1 cellular context compared by ENCODE assay signal in the genomic region with DNA sequence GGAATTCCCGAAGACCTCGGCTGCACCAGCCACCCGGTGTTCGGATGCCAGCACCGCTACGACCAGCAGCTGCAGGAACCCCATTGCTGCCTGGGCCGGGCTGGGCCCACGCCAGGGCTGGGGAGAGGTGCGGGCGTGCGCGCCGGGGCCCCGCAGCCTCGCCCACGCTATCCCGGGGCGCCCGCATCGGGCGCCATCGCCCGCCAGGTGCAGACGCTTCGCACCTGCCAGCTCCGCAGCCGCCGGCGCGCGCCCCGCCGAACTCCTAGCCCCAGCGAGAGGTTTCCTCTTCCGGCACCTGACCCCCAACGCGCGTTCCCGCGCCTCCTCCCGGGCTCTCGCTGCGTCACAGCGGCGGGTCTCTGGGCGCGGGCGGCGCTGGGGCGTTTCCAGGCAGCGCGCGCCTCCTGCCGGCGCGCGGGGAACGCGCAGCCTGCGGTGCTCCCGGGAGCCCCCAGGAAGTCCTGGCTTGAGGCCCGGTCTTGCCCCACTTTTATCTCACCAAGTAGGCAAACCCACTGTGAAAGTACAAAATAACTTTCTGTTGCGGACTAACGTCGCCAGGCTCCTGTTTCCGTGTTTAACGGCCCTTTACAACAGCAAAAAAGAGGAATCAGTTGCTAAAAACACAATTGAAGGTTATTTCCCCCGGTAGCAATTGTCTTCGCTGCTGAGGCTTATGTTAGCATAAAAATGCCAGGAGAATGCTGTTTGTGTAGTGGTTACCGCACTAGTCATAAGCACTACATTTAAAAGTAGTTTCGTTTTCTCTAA.
A peak's percentile ranks its signal among the peaks of the same experiment; 100 is the strongest.
TF ChIP-seq lines count a peak whose summit lies in the region.

A gene with protein sequence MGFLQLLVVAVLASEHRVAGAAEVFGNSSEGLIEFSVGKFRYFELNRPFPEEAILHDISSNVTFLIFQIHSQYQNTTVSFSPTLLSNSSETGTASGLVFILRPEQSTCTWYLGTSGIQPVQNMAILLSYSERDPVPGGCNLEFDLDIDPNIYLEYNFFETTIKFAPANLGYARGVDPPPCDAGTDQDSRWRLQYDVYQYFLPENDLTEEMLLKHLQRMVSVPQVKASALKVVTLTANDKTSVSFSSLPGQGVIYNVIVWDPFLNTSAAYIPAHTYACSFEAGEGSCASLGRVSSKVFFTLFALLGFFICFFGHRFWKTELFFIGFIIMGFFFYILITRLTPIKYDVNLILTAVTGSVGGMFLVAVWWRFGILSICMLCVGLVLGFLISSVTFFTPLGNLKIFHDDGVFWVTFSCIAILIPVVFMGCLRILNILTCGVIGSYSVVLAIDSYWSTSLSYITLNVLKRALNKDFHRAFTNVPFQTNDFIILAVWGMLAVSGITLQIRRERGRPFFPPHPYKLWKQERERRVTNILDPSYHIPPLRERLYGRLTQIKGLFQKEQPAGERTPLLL (minus strand): TSS at position 300 of the 774 bp plus-strand sequence. CDS start 216 bp downstream, at position 84.

TF ChIP-seq in K562, 482 proteins besides CTCF, POLR2A, EP300 and RAD21 (continued from another document and continues in another):
- TF ChIP-seq, protein P1, sequence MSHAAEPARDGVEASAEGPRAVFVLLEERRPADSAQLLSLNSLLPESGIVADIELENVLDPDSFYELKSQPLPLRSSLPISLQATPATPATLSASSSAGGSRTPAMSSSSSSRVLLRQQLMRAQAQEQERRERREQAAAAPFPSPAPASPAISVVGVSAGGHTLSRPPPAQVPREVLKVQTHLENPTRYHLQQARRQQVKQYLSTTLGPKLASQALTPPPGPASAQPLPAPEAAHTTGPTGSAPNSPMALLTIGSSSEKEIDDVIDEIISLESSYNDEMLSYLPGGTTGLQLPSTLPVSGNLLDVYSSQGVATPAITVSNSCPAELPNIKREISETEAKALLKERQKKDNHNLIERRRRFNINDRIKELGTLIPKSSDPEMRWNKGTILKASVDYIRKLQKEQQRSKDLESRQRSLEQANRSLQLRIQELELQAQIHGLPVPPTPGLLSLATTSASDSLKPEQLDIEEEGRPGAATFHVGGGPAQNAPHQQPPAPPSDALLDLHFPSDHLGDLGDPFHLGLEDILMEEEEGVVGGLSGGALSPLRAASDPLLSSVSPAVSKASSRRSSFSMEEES (CRISPR knock-in tag; IDR thresholded peaks at IDR 0.05) = no peak
- TF ChIP-seq, protein P2, sequence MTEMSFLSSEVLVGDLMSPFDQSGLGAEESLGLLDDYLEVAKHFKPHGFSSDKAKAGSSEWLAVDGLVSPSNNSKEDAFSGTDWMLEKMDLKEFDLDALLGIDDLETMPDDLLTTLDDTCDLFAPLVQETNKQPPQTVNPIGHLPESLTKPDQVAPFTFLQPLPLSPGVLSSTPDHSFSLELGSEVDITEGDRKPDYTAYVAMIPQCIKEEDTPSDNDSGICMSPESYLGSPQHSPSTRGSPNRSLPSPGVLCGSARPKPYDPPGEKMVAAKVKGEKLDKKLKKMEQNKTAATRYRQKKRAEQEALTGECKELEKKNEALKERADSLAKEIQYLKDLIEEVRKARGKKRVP (CRISPR knock-in tag; IDR thresholded peaks at IDR 0.05) = no peak
- TF ChIP-seq, protein P3, sequence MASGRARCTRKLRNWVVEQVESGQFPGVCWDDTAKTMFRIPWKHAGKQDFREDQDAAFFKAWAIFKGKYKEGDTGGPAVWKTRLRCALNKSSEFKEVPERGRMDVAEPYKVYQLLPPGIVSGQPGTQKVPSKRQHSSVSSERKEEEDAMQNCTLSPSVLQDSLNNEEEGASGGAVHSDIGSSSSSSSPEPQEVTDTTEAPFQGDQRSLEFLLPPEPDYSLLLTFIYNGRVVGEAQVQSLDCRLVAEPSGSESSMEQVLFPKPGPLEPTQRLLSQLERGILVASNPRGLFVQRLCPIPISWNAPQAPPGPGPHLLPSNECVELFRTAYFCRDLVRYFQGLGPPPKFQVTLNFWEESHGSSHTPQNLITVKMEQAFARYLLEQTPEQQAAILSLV (tag; IDR thresholded peaks at IDR 0.05) = no peak
- no peak for TF ChIP-seq ZNF23 (CRISPR knock-in tag; IDR thresholded peaks at IDR 0.05)
- TF ChIP-seq, protein P4, sequence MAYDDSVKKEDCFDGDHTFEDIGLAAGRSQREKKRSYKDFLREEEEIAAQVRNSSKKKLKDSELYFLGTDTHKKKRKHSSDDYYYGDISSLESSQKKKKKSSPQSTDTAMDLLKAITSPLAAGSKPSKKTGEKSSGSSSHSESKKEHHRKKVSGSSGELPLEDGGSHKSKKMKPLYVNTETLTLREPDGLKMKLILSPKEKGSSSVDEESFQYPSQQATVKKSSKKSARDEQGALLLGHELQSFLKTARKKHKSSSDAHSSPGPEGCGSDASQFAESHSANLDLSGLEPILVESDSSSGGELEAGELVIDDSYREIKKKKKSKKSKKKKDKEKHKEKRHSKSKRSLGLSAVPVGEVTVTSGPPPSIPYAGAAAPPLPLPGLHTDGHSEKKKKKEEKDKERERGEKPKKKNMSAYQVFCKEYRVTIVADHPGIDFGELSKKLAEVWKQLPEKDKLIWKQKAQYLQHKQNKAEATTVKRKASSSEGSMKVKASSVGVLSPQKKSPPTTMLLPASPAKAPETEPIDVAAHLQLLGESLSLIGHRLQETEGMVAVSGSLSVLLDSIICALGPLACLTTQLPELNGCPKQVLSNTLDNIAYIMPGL (CRISPR knock-in tag; IDR thresholded peaks at IDR 0.05) = peak; percentile 31; the same call in 1 of the 2 replicates
- TF ChIP-seq, protein P5, sequence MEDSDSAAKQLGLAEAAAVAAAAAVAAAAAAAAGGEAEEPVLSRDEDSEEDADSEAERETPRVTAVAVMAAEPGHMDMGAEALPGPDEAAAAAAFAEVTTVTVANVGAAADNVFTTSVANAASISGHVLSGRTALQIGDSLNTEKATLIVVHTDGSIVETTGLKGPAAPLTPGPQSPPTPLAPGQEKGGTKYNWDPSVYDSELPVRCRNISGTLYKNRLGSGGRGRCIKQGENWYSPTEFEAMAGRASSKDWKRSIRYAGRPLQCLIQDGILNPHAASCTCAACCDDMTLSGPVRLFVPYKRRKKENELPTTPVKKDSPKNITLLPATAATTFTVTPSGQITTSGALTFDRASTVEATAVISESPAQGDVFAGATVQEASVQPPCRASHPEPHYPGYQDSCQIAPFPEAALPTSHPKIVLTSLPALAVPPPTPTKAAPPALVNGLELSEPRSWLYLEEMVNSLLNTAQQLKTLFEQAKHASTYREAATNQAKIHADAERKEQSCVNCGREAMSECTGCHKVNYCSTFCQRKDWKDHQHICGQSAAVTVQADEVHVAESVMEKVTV (CRISPR knock-in tag; IDR thresholded peaks at IDR 0.05) = peak; percentile 89
- peak; percentile 65; the same call in 1 of the 2 replicates for TF ChIP-seq RNF2 (IDR thresholded peaks at IDR 0.05)
- peak; percentile 81 for TF ChIP-seq GATAD2B (IDR thresholded peaks at IDR 0.05; ENCODE audit: borderline replicate concordance)
- no peak for TF ChIP-seq ZNF76 (CRISPR knock-in tag; IDR thresholded peaks at IDR 0.05; ENCODE audit: borderline replicate concordance)
- TF ChIP-seq TCFL5 (CRISPR knock-in tag; conservative IDR thresholded peaks at IDR 0.05) = no peak
- TF ChIP-seq, protein P6, sequence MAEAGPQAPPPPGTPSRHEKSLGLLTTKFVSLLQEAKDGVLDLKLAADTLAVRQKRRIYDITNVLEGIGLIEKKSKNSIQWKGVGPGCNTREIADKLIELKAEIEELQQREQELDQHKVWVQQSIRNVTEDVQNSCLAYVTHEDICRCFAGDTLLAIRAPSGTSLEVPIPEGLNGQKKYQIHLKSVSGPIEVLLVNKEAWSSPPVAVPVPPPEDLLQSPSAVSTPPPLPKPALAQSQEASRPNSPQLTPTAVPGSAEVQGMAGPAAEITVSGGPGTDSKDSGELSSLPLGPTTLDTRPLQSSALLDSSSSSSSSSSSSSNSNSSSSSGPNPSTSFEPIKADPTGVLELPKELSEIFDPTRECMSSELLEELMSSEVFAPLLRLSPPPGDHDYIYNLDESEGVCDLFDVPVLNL (CRISPR knock-in tag; IDR thresholded peaks at IDR 0.05; ENCODE audit: low read depth) = no peak
- TF ChIP-seq, protein P7, sequence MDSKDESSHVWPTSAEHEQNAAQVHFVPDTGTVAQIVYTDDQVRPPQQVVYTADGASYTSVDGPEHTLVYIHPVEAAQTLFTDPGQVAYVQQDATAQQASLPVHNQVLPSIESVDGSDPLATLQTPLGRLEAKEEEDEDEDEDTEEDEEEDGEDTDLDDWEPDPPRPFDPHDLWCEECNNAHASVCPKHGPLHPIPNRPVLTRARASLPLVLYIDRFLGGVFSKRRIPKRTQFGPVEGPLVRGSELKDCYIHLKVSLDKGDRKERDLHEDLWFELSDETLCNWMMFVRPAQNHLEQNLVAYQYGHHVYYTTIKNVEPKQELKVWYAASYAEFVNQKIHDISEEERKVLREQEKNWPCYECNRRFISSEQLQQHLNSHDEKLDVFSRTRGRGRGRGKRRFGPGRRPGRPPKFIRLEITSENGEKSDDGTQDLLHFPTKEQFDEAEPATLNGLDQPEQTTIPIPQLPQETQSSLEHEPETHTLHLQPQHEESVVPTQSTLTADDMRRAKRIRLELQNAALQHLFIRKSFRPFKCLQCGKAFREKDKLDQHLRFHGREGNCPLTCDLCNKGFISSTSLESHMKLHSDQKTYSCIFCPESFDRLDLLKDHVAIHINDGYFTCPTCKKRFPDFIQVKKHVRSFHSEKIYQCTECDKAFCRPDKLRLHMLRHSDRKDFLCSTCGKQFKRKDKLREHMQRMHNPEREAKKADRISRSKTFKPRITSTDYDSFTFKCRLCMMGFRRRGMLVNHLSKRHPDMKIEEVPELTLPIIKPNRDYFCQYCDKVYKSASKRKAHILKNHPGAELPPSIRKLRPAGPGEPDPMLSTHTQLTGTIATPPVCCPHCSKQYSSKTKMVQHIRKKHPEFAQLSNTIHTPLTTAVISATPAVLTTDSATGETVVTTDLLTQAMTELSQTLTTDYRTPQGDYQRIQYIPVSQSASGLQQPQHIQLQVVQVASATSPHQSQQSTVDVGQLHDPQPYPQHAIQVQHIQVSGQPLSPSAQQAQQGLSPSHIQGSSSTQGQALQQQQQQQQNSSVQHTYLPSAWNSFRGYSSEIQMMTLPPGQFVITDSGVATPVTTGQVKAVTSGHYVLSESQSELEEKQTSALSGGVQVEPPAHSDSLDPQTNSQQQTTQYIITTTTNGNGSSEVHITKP (IDR thresholded peaks at IDR 0.05; ENCODE audit: partially characterized antibody) = no peak
- TF ChIP-seq PRMT5 (CRISPR knock-in tag; IDR thresholded peaks at IDR 0.05) = no peak
- TF ChIP-seq DPF2 (IDR thresholded peaks at IDR 0.05) = peak; percentile 61
- TF ChIP-seq, protein P8, sequence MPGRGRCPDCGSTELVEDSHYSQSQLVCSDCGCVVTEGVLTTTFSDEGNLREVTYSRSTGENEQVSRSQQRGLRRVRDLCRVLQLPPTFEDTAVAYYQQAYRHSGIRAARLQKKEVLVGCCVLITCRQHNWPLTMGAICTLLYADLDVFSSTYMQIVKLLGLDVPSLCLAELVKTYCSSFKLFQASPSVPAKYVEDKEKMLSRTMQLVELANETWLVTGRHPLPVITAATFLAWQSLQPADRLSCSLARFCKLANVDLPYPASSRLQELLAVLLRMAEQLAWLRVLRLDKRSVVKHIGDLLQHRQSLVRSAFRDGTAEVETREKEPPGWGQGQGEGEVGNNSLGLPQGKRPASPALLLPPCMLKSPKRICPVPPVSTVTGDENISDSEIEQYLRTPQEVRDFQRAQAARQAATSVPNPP (IDR thresholded peaks at IDR 0.05; ENCODE audit: borderline replicate concordance, insufficient read depth, insufficient read length) = no peak
- no peak for TF ChIP-seq ASH1L (IDR thresholded peaks at IDR 0.05; ENCODE audit: borderline replicate concordance, low read depth, partially characterized antibody)
- TF ChIP-seq NRF1 (conservative IDR thresholded peaks at IDR 0.05 in 1 of 2, IDR thresholded peaks at IDR 0.05 in 1 of 2) = peak; percentile 68 to 70
- no peak for TF ChIP-seq RFX5 (IDR thresholded peaks at IDR 0.05; ENCODE audit: low read depth, low read length)
- no peak for TF ChIP-seq DIDO1 (tag; IDR thresholded peaks at IDR 0.05; ENCODE audit: low read depth)
- no peak for TF ChIP-seq DACH1 (IDR thresholded peaks at IDR 0.05; ENCODE audit: partially characterized antibody)
- TF ChIP-seq ZNF121 (CRISPR knock-in tag; conservative IDR thresholded peaks at IDR 0.05) = no peak
- TF ChIP-seq HCFC1 (IDR thresholded peaks at IDR 0.05; ENCODE audit: low read depth, low read length) = 0 out of 2 replicates have a peak, but pooled peaks have one; percentile 39
- no peak for TF ChIP-seq ZNF583 (CRISPR knock-in tag; IDR thresholded peaks at IDR 0.05)
- peak; percentile 85; the same call in 1 of the 2 replicates for TF ChIP-seq PHF8 (IDR thresholded peaks at IDR 0.05; ENCODE audit: borderline replicate concordance, low read length)
- no peak for TF ChIP-seq EZH2 (IDR thresholded peaks at IDR 0.05; ENCODE audit: borderline replicate concordance, low read depth, low read length)
- TF ChIP-seq FOXJ2 (tag; IDR thresholded peaks at IDR 0.05) = no peak; the same call in 1 of the 2 replicates
- TF ChIP-seq HMG20B (CRISPR knock-in tag; IDR thresholded peaks at IDR 0.05) = no peak
- no peak for TF ChIP-seq BRD9 (IDR thresholded peaks at IDR 0.05; ENCODE audit: low read depth, partially characterized antibody)
